1 cellular context compared by ENCODE assay signal in the genomic region with DNA sequence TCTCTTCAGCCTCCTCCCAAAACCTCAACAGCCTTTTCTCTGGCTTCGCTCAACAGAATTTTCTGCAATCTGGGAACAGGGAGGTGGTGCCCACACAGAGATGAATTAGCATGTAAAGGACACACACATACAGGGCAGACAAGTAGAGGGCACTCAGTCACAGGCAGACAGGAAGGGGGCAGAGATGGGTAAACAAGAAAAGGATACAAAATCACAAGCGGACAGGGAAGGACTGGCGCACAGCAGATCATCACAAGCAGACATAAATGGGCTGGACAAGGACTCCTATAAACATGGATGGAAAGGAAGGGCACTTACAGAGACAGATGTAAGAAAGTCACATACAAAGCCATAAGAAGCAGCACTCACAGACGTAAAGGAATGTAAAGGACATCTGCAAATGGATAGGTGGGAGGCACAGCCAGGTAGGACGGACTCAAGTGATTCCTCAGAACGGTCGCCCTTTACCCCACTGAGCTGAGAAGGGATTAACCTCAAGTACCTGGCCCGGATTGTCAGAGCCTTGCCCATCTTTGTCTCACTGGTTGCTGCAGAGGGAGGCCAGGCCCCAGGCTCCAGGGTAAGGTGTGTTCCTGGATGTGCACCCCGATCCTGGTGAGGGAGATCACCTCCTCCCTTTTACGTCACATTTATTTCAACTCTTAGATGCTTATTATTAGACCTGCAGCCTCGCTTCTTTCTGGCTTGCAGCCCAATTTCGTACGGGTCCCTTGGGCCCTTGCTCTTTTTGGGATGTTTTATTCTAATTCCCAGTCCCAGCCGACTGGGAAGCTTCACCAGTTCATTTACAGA.
TF ChIP-seq lines count a peak whose summit lies in the region.

No MANE protein-coding gene starts in this region.

TF ChIP-seq in HepG2, 621 proteins besides CTCF, POLR2A, EP300 and RAD21 (continues in another document):
- TF ChIP-seq KLF6 (CRISPR knock-in tag; IDR thresholded peaks at IDR 0.05) (0 out of 2 replicates have a peak, but pooled peaks have one; percentile 9), ZMAT3 (CRISPR knock-in tag; conservative IDR thresholded peaks at IDR 0.05) (0 out of 2 replicates have a peak, but pooled peaks have one; percentile 16), ZNF501 (CRISPR knock-in tag; IDR thresholded peaks at IDR 0.05) (peak; percentile 17; the same call in 1 of the 2 replicates), HOXD1 (CRISPR knock-in tag; IDR thresholded peaks at IDR 0.05) (0 out of 2 replicates have a peak, but pooled peaks have one; percentile 45), RBFOX2 (IDR thresholded peaks at IDR 0.05; ENCODE audit: low read depth, low read length) (0 out of 2 replicates have a peak, but pooled peaks have one; percentile 33), ZNF607 (CRISPR knock-in tag; IDR thresholded peaks at IDR 0.05; ENCODE audit: borderline replicate concordance) (0 out of 2 replicates have a peak, but pooled peaks have one; percentile 75), KDM5A (IDR thresholded peaks at IDR 0.05; ENCODE audit: borderline replicate concordance, low read length) (peak; percentile 74; the same call in 1 of the 2 replicates), ZFP41 (CRISPR knock-in tag; IDR thresholded peaks at IDR 0.05; ENCODE audit: borderline replicate concordance) (0 out of 2 replicates have a peak, but pooled peaks have one; percentile 29), GABPA (IDR thresholded peaks at IDR 0.05; ENCODE audit: low read depth, low read length) (no peak), GABPA (CRISPR knock-in tag; IDR thresholded peaks at IDR 0.05; ENCODE audit: low read depth) (no peak), BRD4 (CRISPR knock-in tag; IDR thresholded peaks at IDR 0.05) (0 out of 2 replicates have a peak, but pooled peaks have one; percentile 28), ZNF335 (CRISPR knock-in tag; IDR thresholded peaks at IDR 0.05) (no peak), ZNF280B (CRISPR knock-in tag; IDR thresholded peaks at IDR 0.05; ENCODE audit: borderline replicate concordance) (no peak), ZNF839 (CRISPR knock-in tag; IDR thresholded peaks at IDR 0.05; ENCODE audit: borderline replicate concordance) (no peak), FOXA3 (CRISPR knock-in tag; IDR thresholded peaks at IDR 0.05) (0 out of 2 replicates have a peak, but pooled peaks have one; percentile 14), TRIM24 (CRISPR knock-in tag; IDR thresholded peaks at IDR 0.05) (no peak), NAIF1 (CRISPR knock-in tag; IDR thresholded peaks at IDR 0.05; ENCODE audit: borderline replicate concordance) (0 out of 2 replicates have a peak, but pooled peaks have one; percentile 21), CCDC6 (CRISPR knock-in tag; IDR thresholded peaks at IDR 0.05) (0 out of 2 replicates have a peak, but pooled peaks have one; percentile 9), TARDBP (CRISPR knock-in tag; IDR thresholded peaks at IDR 0.05) (peak; percentile 29; the same call in 1 of the 2 replicates), NFATC3 (CRISPR knock-in tag; IDR thresholded peaks at IDR 0.05) (no peak), ZNF451 (CRISPR knock-in tag; IDR thresholded peaks at IDR 0.05) (0 out of 2 replicates have a peak, but pooled peaks have one; percentile 3), ETV5 (CRISPR knock-in tag; IDR thresholded peaks at IDR 0.05; ENCODE audit: borderline replicate concordance) (peak; percentile 14; the same call in 1 of the 2 replicates), TOPORS (CRISPR knock-in tag; IDR thresholded peaks at IDR 0.05) (0 out of 2 replicates have a peak, but pooled peaks have one; percentile 13), ZNF761 (CRISPR knock-in tag; conservative IDR thresholded peaks at IDR 0.05) (0 out of 2 replicates have a peak, but pooled peaks have one; percentile 28), IKZF4 (CRISPR knock-in tag; IDR thresholded peaks at IDR 0.05; ENCODE audit: borderline replicate concordance, low read depth, not compliant biosample characterization) (peak; percentile 16), SALL1 (CRISPR knock-in tag; IDR thresholded peaks at IDR 0.05) (0 out of 2 replicates have a peak, but pooled peaks have one; percentile 8), PPARG (CRISPR knock-in tag; conservative IDR thresholded peaks at IDR 0.05) (peak; percentile 7; the same call in 1 of the 2 replicates), FOXA1 (IDR thresholded peaks at IDR 0.05) (no peak), FOXA1 (CRISPR knock-in tag; IDR thresholded peaks at IDR 0.05) (peak; percentile 73), ZNF317 (CRISPR knock-in tag; IDR thresholded peaks at IDR 0.05) (no peak), FOXK2 (IDR thresholded peaks at IDR 0.05) (peak; percentile 55; the same call in 1 of the 2 replicates), ZNF264 (CRISPR knock-in tag; IDR thresholded peaks at IDR 0.05) (0 out of 2 replicates have a peak, but pooled peaks have one; percentile 33), ZNF263 (CRISPR knock-in tag; IDR thresholded peaks at IDR 0.05) (peak; percentile 20; the same call in 1 of the 2 replicates)
- TF ChIP-seq, protein P1, sequence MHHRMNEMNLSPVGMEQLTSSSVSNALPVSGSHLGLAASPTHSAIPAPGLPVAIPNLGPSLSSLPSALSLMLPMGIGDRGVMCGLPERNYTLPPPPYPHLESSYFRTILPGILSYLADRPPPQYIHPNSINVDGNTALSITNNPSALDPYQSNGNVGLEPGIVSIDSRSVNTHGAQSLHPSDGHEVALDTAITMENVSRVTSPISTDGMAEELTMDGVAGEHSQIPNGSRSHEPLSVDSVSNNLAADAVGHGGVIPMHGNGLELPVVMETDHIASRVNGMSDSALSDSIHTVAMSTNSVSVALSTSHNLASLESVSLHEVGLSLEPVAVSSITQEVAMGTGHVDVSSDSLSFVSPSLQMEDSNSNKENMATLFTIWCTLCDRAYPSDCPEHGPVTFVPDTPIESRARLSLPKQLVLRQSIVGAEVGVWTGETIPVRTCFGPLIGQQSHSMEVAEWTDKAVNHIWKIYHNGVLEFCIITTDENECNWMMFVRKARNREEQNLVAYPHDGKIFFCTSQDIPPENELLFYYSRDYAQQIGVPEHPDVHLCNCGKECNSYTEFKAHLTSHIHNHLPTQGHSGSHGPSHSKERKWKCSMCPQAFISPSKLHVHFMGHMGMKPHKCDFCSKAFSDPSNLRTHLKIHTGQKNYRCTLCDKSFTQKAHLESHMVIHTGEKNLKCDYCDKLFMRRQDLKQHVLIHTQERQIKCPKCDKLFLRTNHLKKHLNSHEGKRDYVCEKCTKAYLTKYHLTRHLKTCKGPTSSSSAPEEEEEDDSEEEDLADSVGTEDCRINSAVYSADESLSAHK (CRISPR knock-in tag; IDR thresholded peaks at IDR 0.05; ENCODE audit: borderline replicate concordance) = 0 out of 2 replicates have a peak, but pooled peaks have one; percentile 11
- TF ChIP-seq, protein P2, sequence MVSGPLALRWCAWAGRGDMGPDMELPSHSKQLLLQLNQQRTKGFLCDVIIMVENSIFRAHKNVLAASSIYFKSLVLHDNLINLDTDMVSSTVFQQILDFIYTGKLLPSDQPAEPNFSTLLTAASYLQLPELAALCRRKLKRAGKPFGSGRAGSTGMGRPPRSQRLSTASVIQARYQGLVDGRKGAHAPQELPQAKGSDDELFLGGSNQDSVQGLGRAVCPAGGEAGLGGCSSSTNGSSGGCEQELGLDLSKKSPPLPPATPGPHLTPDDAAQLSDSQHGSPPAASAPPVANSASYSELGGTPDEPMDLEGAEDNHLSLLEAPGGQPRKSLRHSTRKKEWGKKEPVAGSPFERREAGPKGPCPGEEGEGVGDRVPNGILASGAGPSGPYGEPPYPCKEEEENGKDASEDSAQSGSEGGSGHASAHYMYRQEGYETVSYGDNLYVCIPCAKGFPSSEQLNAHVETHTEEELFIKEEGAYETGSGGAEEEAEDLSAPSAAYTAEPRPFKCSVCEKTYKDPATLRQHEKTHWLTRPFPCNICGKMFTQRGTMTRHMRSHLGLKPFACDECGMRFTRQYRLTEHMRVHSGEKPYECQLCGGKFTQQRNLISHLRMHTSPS (CRISPR knock-in tag; IDR thresholded peaks at IDR 0.05; ENCODE audit: low read depth) = peak; percentile 58; the same call in 1 of the 2 replicates
- TF ChIP-seq, protein P3, sequence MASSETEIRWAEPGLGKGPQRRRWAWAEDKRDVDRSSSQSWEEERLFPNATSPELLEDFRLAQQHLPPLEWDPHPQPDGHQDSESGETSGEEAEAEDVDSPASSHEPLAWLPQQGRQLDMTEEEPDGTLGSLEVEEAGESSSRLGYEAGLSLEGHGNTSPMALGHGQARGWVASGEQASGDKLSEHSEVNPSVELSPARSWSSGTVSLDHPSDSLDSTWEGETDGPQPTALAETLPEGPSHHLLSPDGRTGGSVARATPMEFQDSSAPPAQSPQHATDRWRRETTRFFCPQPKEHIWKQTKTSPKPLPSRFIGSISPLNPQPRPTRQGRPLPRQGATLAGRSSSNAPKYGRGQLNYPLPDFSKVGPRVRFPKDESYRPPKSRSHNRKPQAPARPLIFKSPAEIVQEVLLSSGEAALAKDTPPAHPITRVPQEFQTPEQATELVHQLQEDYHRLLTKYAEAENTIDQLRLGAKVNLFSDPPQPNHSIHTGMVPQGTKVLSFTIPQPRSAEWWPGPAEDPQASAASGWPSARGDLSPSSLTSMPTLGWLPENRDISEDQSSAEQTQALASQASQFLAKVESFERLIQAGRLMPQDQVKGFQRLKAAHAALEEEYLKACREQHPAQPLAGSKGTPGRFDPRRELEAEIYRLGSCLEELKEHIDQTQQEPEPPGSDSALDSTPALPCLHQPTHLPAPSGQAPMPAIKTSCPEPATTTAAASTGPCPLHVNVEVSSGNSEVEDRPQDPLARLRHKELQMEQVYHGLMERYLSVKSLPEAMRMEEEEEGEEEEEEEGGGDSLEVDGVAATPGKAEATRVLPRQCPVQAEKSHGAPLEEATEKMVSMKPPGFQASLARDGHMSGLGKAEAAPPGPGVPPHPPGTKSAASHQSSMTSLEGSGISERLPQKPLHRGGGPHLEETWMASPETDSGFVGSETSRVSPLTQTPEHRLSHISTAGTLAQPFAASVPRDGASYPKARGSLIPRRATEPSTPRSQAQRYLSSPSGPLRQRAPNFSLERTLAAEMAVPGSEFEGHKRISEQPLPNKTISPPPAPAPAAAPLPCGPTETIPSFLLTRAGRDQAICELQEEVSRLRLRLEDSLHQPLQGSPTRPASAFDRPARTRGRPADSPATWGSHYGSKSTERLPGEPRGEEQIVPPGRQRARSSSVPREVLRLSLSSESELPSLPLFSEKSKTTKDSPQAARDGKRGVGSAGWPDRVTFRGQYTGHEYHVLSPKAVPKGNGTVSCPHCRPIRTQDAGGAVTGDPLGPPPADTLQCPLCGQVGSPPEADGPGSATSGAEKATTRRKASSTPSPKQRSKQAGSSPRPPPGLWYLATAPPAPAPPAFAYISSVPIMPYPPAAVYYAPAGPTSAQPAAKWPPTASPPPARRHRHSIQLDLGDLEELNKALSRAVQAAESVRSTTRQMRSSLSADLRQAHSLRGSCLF (CRISPR knock-in tag; IDR thresholded peaks at IDR 0.05; ENCODE audit: borderline replicate concordance) = 0 out of 2 replicates have a peak, but pooled peaks have one; percentile 26
- TF ChIP-seq, protein P4, sequence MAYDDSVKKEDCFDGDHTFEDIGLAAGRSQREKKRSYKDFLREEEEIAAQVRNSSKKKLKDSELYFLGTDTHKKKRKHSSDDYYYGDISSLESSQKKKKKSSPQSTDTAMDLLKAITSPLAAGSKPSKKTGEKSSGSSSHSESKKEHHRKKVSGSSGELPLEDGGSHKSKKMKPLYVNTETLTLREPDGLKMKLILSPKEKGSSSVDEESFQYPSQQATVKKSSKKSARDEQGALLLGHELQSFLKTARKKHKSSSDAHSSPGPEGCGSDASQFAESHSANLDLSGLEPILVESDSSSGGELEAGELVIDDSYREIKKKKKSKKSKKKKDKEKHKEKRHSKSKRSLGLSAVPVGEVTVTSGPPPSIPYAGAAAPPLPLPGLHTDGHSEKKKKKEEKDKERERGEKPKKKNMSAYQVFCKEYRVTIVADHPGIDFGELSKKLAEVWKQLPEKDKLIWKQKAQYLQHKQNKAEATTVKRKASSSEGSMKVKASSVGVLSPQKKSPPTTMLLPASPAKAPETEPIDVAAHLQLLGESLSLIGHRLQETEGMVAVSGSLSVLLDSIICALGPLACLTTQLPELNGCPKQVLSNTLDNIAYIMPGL (CRISPR knock-in tag; IDR thresholded peaks at IDR 0.05; ENCODE audit: borderline replicate concordance in 1 of 2, low read depth in 1 of 2) = peak in 1 of 2 experiments; percentile 2; a peak in 2 of 4 replicates
- TF ChIP-seq, protein P5, sequence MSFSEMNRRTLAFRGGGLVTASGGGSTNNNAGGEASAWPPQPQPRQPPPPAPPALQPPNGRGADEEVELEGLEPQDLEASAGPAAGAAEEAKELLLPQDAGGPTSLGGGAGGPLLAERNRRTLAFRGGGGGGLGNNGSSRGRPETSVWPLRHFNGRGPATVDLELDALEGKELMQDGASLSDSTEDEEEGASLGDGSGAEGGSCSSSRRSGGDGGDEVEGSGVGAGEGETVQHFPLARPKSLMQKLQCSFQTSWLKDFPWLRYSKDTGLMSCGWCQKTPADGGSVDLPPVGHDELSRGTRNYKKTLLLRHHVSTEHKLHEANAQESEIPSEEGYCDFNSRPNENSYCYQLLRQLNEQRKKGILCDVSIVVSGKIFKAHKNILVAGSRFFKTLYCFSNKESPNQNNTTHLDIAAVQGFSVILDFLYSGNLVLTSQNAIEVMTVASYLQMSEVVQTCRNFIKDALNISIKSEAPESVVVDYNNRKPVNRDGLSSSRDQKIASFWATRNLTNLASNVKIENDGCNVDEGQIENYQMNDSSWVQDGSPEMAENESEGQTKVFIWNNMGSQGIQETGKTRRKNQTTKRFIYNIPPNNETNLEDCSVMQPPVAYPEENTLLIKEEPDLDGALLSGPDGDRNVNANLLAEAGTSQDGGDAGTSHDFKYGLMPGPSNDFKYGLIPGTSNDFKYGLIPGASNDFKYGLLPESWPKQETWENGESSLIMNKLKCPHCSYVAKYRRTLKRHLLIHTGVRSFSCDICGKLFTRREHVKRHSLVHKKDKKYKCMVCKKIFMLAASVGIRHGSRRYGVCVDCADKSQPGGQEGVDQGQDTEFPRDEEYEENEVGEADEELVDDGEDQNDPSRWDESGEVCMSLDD (CRISPR knock-in tag; IDR thresholded peaks at IDR 0.05; ENCODE audit: borderline replicate concordance) = 0 out of 2 replicates have a peak, but pooled peaks have one; percentile 40
